ENCODE assay signal across 13 cellular contexts in the genomic region with DNA sequence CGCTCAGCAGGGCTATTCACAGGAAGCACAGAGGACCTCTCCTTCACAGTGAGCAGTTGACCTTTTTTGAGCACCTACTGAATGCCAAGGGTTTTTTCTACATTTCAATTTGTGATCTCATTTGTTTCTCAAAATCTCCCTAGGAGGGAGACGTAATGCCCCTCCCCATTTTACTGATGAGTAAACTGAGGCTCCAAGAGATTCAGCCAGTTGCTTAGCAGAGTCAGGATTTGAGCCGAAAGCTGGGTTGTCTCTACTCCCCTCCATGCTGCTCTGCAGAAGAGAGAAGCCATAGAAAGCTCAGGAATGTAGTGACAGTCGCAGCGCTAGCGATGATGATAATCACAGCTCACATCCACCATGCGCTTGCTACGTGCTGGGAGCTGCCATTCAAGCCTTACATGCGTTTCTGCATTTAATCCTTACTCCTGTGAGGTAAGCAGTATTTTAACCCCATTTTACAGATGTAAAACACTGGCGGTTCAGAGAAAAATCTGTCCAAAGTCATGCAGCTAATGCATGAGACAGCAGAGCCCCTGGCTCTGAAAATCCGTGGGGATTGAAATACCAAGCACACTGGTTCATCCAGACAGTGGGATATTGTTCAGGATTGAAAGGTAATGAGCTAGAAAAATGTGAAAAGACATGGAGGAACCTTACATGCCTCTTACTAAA. TPM values are rescaled to one million over a fixed set of nuclear protein-coding genes. Genes with fewer than 3 reads are reported as not detected.
DNase-seq lines count a peak whose midpoint lies in the region; ATAC-seq and TF ChIP-seq lines count a peak whose summit lies in the region.
"Had no signal": no experiment of that assay in that cellular context is flagged by ENCODE, and none has a peak within 500 bp of the region (broad histone marks: within the 10 kb centered on the region; RNA-seq: fewer than 3 reads in every experiment).

No MANE protein-coding gene starts in this region.

- DNase-seq in right cardiac atrium (peak in 1 of 3 donors; percentile 9), left cardiac atrium (no peak), foreskin keratinocyte (no peak), aorta (no peak), COLO829 (ENCODE audit: low spot score) (no peak), NCI-H1930 (lab: John Stamatoyannopoulos, UW) (no peak)
- DNase-seq: NCI-H2171; stimulated activated CD4-positive, alpha-beta T cell treated with anti-CD3 and anti-CD28 coated beads, Interleukin-2, amount 100 ng/mL, for 48 hours; stimulated activated naive CD8-positive, alpha-beta T cell treated with anti-CD3 and anti-CD28 coated beads, Interleukin-15, amount 100 ng/mL, for 72 hours; T1000 had no signal

- H3K36me3 ChIP-seq in rectal smooth muscle tissue (ENCODE audit: control insufficient read depth, insufficient read depth, low read length) (no peaks in the 10 kb centered on the region), aorta (ENCODE audit: control insufficient read depth in 1 of 2, insufficient read depth in 2 of 2, low read length in 1 of 2) (peaks cover 0 to 1% of the 10 kb centered on the region in 2 donors)
- H3K36me3 ChIP-seq: neutrophil had no signal

- H3K27ac ChIP-seq in right cardiac atrium (ENCODE audit: low read length), result peak overlapping the region; percentile 84
- H3K27ac ChIP-seq in foreskin keratinocyte, result peak overlapping the region; percentile 93
- peak overlapping the region; percentile 74 for H3K27ac ChIP-seq in rectal smooth muscle tissue (ENCODE audit: low read depth, low read length)
- H3K27ac ChIP-seq in aorta (ENCODE audit: low read depth in 1 of 2, low read length in 2 of 2), result peak overlapping the region; percentile 80 to 91
- H3K27ac ChIP-seq: neutrophil had no signal

- WGBS in right cardiac atrium, result 56% methylated on average over 11 of the region's 11 CpGs
- WGBS in aorta, 2 donors, result 46 to 51% methylated on average over 11 of the region's 11 CpGs

- ATAC-seq in right cardiac atrium (no peak), left cardiac atrium (no peak), foreskin keratinocyte (no peak), aorta (ENCODE audit: low FRiP score) (no peak), HG03175 (IDR thresholded peaks at IDR 0.05; ENCODE audit: unreplicated experiment) (no peak)

- intact Hi-C loops in right cardiac atrium (cut with DNase I) (no loop called here), left cardiac atrium (cut with DNase I) (no loop called here), aorta (cut with DNase I) (loop anchor here in 1 of 2 donors (2.0 to 5.0 kb wide), 3 partner anchors 79 to 151 kb away; no protein-coding TSS in a partner anchor)

- H3K27me3 ChIP-seq in right cardiac atrium (ENCODE audit: control insufficient read depth, insufficient read depth) (no peaks in the 10 kb centered on the region), foreskin keratinocyte (no peaks in the 10 kb centered on the region), rectal smooth muscle tissue (ENCODE audit: control insufficient read depth, insufficient read depth, low read length) (no peaks in the 10 kb centered on the region), aorta (ENCODE audit: control insufficient read depth in 1 of 2, insufficient read depth in 2 of 2, low read length in 1 of 2) (no peaks in the 10 kb centered on the region)

- no peak for TF ChIP-seq CTCF in foreskin keratinocyte (conservative IDR thresholded peaks at IDR 0.05)

- no peak overlapping the region for H3K9ac ChIP-seq in rectal smooth muscle tissue (ENCODE audit: low read length)

- H3K4me1 ChIP-seq in right cardiac atrium (ENCODE audit: control insufficient read depth, insufficient read depth, low read length) (peaks cover 41% of the 10 kb centered on the region), foreskin keratinocyte (peaks cover 34% of the 10 kb centered on the region), rectal smooth muscle tissue (ENCODE audit: control insufficient read depth, insufficient read depth, low read length) (peaks cover 58% of the 10 kb centered on the region), aorta (ENCODE audit: control insufficient read depth in 1 of 2, insufficient read depth in 2 of 2, low read length in 2 of 2) (peaks cover 3 to 4% of the 10 kb centered on the region in 2 donors)

- H3K4me3 ChIP-seq in right cardiac atrium (ENCODE audit: low read length), result no peak overlapping the region
- no peak overlapping the region for H3K4me3 ChIP-seq in rectal smooth muscle tissue (ENCODE audit: low read length)
- no peak overlapping the region for H3K4me3 ChIP-seq in aorta (ENCODE audit: low read length in 2 of 2)

- H3K9me3 ChIP-seq in right cardiac atrium (ENCODE audit: control insufficient read depth, low read length), result no peaks in the 10 kb centered on the region
- H3K9me3 ChIP-seq in aorta (ENCODE audit: control insufficient read depth, low read length), result no peaks in the 10 kb centered on the region
- H3K9me3 ChIP-seq: neutrophil had no signal

RNA-seq across cellular contexts. Expression of gene ERGIC1, which starts 33.8 kb away (rescaled TPM):
- total RNA-seq in right cardiac atrium (10 to 100 TPM; 75.7 to 96.8 (median 86.9) TPM), left cardiac atrium (10 to 100 TPM; 77.3 to 90.8 TPM), foreskin keratinocyte (86.8 and 90.9 TPM in 2 replicates), aorta (100 to 1,000 TPM; 135 to 170 TPM)
- polyA plus RNA-seq in right cardiac atrium (73.1 TPM), foreskin keratinocyte (54.3 and 61.3 TPM in 2 replicates), aorta (100 to 1,000 TPM; 122 to 125 TPM)
